Comparison of ENCODE assay signal across 22 cellular contexts in the genomic region with DNA sequence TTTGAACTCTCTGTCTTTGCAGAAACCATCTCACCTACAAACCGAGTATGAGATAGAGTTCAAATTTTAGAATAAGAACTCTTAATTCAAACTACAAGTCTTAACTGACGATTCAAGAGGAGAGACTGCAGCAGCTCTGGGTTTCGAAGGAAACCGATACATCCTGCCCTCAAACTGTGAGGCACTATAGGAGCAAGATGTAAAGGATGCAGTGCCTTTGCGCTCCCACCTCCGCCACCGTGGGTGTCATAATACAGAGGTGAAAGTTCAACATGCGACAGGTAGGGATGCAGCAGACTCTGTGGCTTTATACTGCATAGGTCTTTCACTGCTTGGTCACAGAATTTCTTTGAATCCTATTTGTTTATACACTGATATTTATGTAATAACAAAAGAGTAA.
"Had no signal": no experiment of that assay in that cellular context is flagged by ENCODE, and none has a peak within 500 bp of the region (broad histone marks: within the 10 kb centered on the region; RNA-seq: fewer than 3 reads in every experiment).

No MANE protein-coding gene starts in this region.

- H3K4me1 ChIP-seq: breast epithelium, gastroesophageal sphincter, psoas muscle, suprapubic skin, transverse colon, uterus had no signal

- H3K36me3 ChIP-seq: adrenal gland, breast epithelium, gastroesophageal sphincter, ovary, suprapubic skin, transverse colon, uterus had no signal

- H3K4me3 ChIP-seq: adrenal gland, breast epithelium, gastroesophageal sphincter, mucosa of descending colon, ovary, psoas muscle, skin epidermis, suprapubic skin, transverse colon, uterus had no signal

- H3K27ac ChIP-seq: adrenal gland, breast epithelium, gastroesophageal sphincter, ovary, psoas muscle, skin epidermis, suprapubic skin, transverse colon, uterus had no signal

- H3K9me3 Mint-ChIP-seq: activated T-helper 1 cell treated with anti-CD3 and anti-CD28 coated beads, Interleukin-12 subunit alpha, Interleukin-12 subunit beta, Interleukin-2, Interleukin-4 antibody, amounts not matched to agents 30 ng/mL and 10 ng/mL and 1 ng/mL, durations not matched to agents 14 hours and 24 hours and 36 hours; stimulated activated naive CD8-positive, alpha-beta T cell treated with anti-CD3 and anti-CD28 coated beads, Interleukin-15, Interleukin-2, amounts not matched to agents 100 ng/mL and 50 ng/mL, for 24 hours had no signal

- H3K27me3 ChIP-seq: adrenal gland, breast epithelium, gastroesophageal sphincter, ovary, suprapubic skin, transverse colon, uterus had no signal

- FAIRE-seq: astrocyte had no signal

- ATAC-seq: activated CD4-positive, CD25-positive, alpha-beta regulatory T cell treated with anti-CD3 and anti-CD28 coated beads, Interleukin-2, amount 50 U/mL, for 24 hours; esophagus mucosa; gastroesophageal sphincter; mucosa of descending colon; psoas muscle; right cardiac atrium had no signal

- DNase-seq: activated T-cell treated with anti-CD3 and anti-CD28 coated beads for 4 hours, adrenal gland, cerebellar nuclear complex, cortex of kidney, mesenchymal stem cell, mucosa of descending colon, naive B cell, ovary, psoas muscle, right cardiac atrium, SIG-M5, transverse colon, uterus had no signal

- H3K27me3 Mint-ChIP-seq: naive B cell; stimulated activated naive CD8-positive, alpha-beta T cell treated with anti-CD3 and anti-CD28 coated beads, Interleukin-15, Interleukin-2, amounts not matched to agents 100 ng/mL and 50 ng/mL, for 24 hours had no signal

- H3K4me1 Mint-ChIP-seq: naive B cell had no signal

- H3K27ac Mint-ChIP-seq: activated T-helper 1 cell treated with anti-CD3 and anti-CD28 coated beads, Interleukin-12 subunit alpha, Interleukin-12 subunit beta, Interleukin-2, Interleukin-4 antibody, amounts not matched to agents 30 ng/mL and 10 ng/mL and 1 ng/mL, durations not matched to agents 14 hours and 24 hours and 36 hours; stimulated activated naive CD8-positive, alpha-beta T cell treated with anti-CD3 and anti-CD28 coated beads, Interleukin-15, Interleukin-2, amounts not matched to agents 100 ng/mL and 50 ng/mL, for 24 hours had no signal

- H3K9me3 ChIP-seq: adrenal gland, breast epithelium, gastroesophageal sphincter, mucosa of descending colon, ovary, psoas muscle, suprapubic skin, transverse colon, uterus had no signal

- H3K4me3 Mint-ChIP-seq: activated T-helper 1 cell treated with anti-CD3 and anti-CD28 coated beads, Interleukin-12 subunit alpha, Interleukin-12 subunit beta, Interleukin-2, Interleukin-4 antibody, amounts not matched to agents 30 ng/mL and 10 ng/mL and 1 ng/mL, durations not matched to agents 14 hours and 24 hours and 36 hours; naive B cell; stimulated activated naive CD8-positive, alpha-beta T cell treated with anti-CD3 and anti-CD28 coated beads, Interleukin-15, Interleukin-2, amounts not matched to agents 100 ng/mL and 50 ng/mL, for 24 hours had no signal
